In genomic region chr1:145962157-145963102, GRCh38 we compare ENCODE assay signal across 8 cellular contexts. TPM values are rescaled to one million over a fixed set of nuclear protein-coding genes. Genes with fewer than 3 reads are reported as not detected.
DNase-seq lines count a peak whose midpoint lies in the region; ATAC-seq and TF ChIP-seq lines count a peak whose summit lies in the region.

No MANE protein-coding gene starts in this region.

- no peak for TF ChIP-seq CTCF in CD8-positive, alpha-beta T cell (IDR thresholded peaks at IDR 0.05)
- no peak for TF ChIP-seq CTCF in heart left ventricle (IDR thresholded peaks at IDR 0.05)

- TF ChIP-seq POLR2A in heart left ventricle (IDR thresholded peaks at IDR 0.05) = no peak

- peaks cover 15% of the 10 kb centered on the region for H3K36me3 Mint-ChIP-seq in CD8-positive, alpha-beta T cell
- H3K36me3 Mint-ChIP-seq in activated naive CD4-positive, alpha-beta T cell treated with anti-CD3 and anti-CD28 coated beads, Interleukin-2, amount 10 ng/mL, durations not matched to agents 7 days and 5 days = peaks cover 10% of the 10 kb centered on the region

- DNase-seq in CD8-positive, alpha-beta T cell = peak in 4 of 7 experiments; percentile 26 to 54 (median 38)
- DNase-seq in NCI-H2227 treated with DMSO at 0.1 percent for 48 hours (lab: John Stamatoyannopoulos, UW) = peak; percentile 40
- peak; percentile 55 for DNase-seq in activated naive CD4-positive, alpha-beta T cell treated with anti-CD3 and anti-CD28 coated beads, Interleukin-2, amount 10 ng/mL, durations not matched to agents 7 days and 5 days
- peak; percentile 61 to 76 (median 65) for DNase-seq in heart left ventricle
- DNase-seq in posterior cingulate gyrus = peak; percentile 58 to 96 (median 76)
- no peak for DNase-seq in kidney glomerular epithelial cell (lab: John Stamatoyannopoulos, UW)
- DNase-seq in NCI-H774 (lab: John Stamatoyannopoulos, UW) = no peak
- no peak for DNase-seq in HUDEP-2 (lab: John Stamatoyannopoulos, UW; ENCODE audit: unreplicated experiment in 76 of 76)

- H3K4me1 ChIP-seq in CD8-positive, alpha-beta T cell (ENCODE audit: insufficient read depth, low read length) = peaks cover 45% of the 10 kb centered on the region
- H3K4me1 ChIP-seq in heart left ventricle = peaks cover 0 to 69% (median 39%) of the 10 kb centered on the region in 12 donors

- peaks cover 61% of the 10 kb centered on the region for H3K4me1 Mint-ChIP-seq in CD8-positive, alpha-beta T cell (ENCODE audit: low read depth)
- H3K4me1 Mint-ChIP-seq in activated naive CD4-positive, alpha-beta T cell treated with anti-CD3 and anti-CD28 coated beads, Interleukin-2, amount 10 ng/mL, durations not matched to agents 7 days and 5 days = peaks cover 65% of the 10 kb centered on the region

- H3K9me3 Mint-ChIP-seq in CD8-positive, alpha-beta T cell = no peaks in the 10 kb centered on the region
- H3K9me3 Mint-ChIP-seq in activated naive CD4-positive, alpha-beta T cell treated with anti-CD3 and anti-CD28 coated beads, Interleukin-2, amount 10 ng/mL, durations not matched to agents 7 days and 5 days = peaks cover 7% of the 10 kb centered on the region

- 4 to 8% (median 5%) methylated on average over 21 to 31 of the region's 36 CpGs for WGBS in heart left ventricle, 4 donors

- H3K27me3 ChIP-seq in CD8-positive, alpha-beta T cell (ENCODE audit: insufficient read depth, low read length) = no peaks in the 10 kb centered on the region
- no peaks in the 10 kb centered on the region for H3K27me3 ChIP-seq in heart left ventricle

- POLR2A ChIA-PET in CD8-positive, alpha-beta T cell (lab: Charles Lee) = interaction anchor here (0.8 to 3.3 kb wide), 9 partner anchors 17 to 103 kb away, joined by 3 to 39 read pairs (median 4); partner anchors contain the start of genes PEX11B, PIAS3, RBM8A and TXNIP

- CTCF ChIA-PET in CD8-positive, alpha-beta T cell (lab: Charles Lee) = interaction anchor here (0.9 to 7.2 kb wide), 5 partner anchors 15 to 104 kb away, joined by 3 to 86 read pairs (median 4); partner anchors contain the start of genes PIAS3 and RBM8A
- CTCF ChIA-PET in activated naive CD4-positive, alpha-beta T cell treated with anti-CD3 and anti-CD28 coated beads, Interleukin-2, amount 10 ng/mL, durations not matched to agents 7 days and 5 days (lab: Charles Lee) = interaction anchor here (1.1 to 3.0 kb wide), 5 partner anchors 13 to 116 kb away, joined by 3 to 17 read pairs (median 5); partner anchors contain the start of genes NUDT17 and RBM8A

- no peaks in the 10 kb centered on the region for H3K27me3 Mint-ChIP-seq in CD8-positive, alpha-beta T cell (ENCODE audit: low read depth)
- H3K27me3 Mint-ChIP-seq in activated naive CD4-positive, alpha-beta T cell treated with anti-CD3 and anti-CD28 coated beads, Interleukin-2, amount 10 ng/mL, durations not matched to agents 7 days and 5 days = peaks cover 28% of the 10 kb centered on the region

- H3K9me3 ChIP-seq in CD8-positive, alpha-beta T cell (ENCODE audit: low read length) = no peaks in the 10 kb centered on the region
- H3K9me3 ChIP-seq in heart left ventricle = peaks cover 0 to 8% (median 4%) of the 10 kb centered on the region in 12 donors

- intact Hi-C loops in CD8-positive, alpha-beta T cell (cut with DNase I, micrococcal nuclease) = no loop called here
- intact Hi-C loops in heart left ventricle (cut with DNase I) = loop anchor here in 5 of 10 donors (5.0 to 10.0 kb wide), 4 partner anchors 35 to 108 kb away; partner anchors contain the start of genes RBM8A (in 2 of the 5), PIAS3 (in 1 of the 5) and TXNIP (in 1 of the 5)
- intact Hi-C loops in posterior cingulate gyrus (cut with DNase I) = no loop called here

- no peak for ATAC-seq in CD8-positive, alpha-beta T cell
- peak in 2 of 4 donors; percentile 1 to 2 for ATAC-seq in heart left ventricle

- H3K4me3 Mint-ChIP-seq in CD8-positive, alpha-beta T cell = peak overlapping the region; percentile 98
- peak overlapping the region; percentile 87 for H3K4me3 Mint-ChIP-seq in activated naive CD4-positive, alpha-beta T cell treated with anti-CD3 and anti-CD28 coated beads, Interleukin-2, amount 10 ng/mL, durations not matched to agents 7 days and 5 days

- H3K36me3 ChIP-seq in CD8-positive, alpha-beta T cell (ENCODE audit: insufficient read depth, low read length) = no peaks in the 10 kb centered on the region
- peaks cover 0 to 2% (median 0%) of the 10 kb centered on the region in 9 donors for H3K36me3 ChIP-seq in heart left ventricle

- H3K27ac ChIP-seq in CD8-positive, alpha-beta T cell (ENCODE audit: low read depth, low read length) = no peak overlapping the region
- H3K27ac ChIP-seq in heart left ventricle = peak overlapping the region in 11 of 12 donors; percentile 71 to 98 (median 91)

- H3K4me3 ChIP-seq in CD8-positive, alpha-beta T cell (ENCODE audit: low read depth, low read length) = peak overlapping the region; percentile 92
- peak overlapping the region; percentile 38 to 82 (median 71) for H3K4me3 ChIP-seq in heart left ventricle

- H3K27ac Mint-ChIP-seq in CD8-positive, alpha-beta T cell = peak overlapping the region; percentile 98
- H3K27ac Mint-ChIP-seq in activated naive CD4-positive, alpha-beta T cell treated with anti-CD3 and anti-CD28 coated beads, Interleukin-2, amount 10 ng/mL, durations not matched to agents 7 days and 5 days = peak overlapping the region; percentile 93

RNA-seq across cellular contexts. Expression of gene ANKRD34A, which starts 1.9 kb away (rescaled TPM):
- total RNA-seq in CD8-positive, alpha-beta T cell = under 1 TPM; 0.42 to 0.62 TPM
- total RNA-seq in heart left ventricle = 1 to 10 TPM; 1.0 to 3.5 (median 1.7) TPM
- polyA plus RNA-seq in heart left ventricle = 1 to 10 TPM in 1 of 2 donors, under 1 TPM in 1; 0.65 to 1.9 TPM

RNA-seq across cellular contexts. Expression of gene POLR3GL, which starts 2.1 kb away (rescaled TPM):
- total RNA-seq in CD8-positive, alpha-beta T cell = 10 to 100 TPM; 12.9 to 14.4 TPM
- 10 to 100 TPM; 30.2 to 45.7 (median 36.0) TPM for total RNA-seq in heart left ventricle
- 10 to 100 TPM; 45.8 to 69.4 TPM for polyA plus RNA-seq in heart left ventricle

RNA-seq across cellular contexts. Expression of gene LIX1L, which starts 4.6 kb away (rescaled TPM):
- total RNA-seq in CD8-positive, alpha-beta T cell = 10 to 100 TPM; 14.7 to 16.4 TPM
- 10 to 100 TPM; 21.7 to 31.5 (median 26.4) TPM for total RNA-seq in heart left ventricle
- polyA plus RNA-seq in heart left ventricle = 10 to 100 TPM in 1 of 2 donors, 1 to 10 TPM in 1; 7.0 to 13.4 TPM

RNA-seq across cellular contexts. Expression of gene TXNIP, which starts 33.9 kb away (rescaled TPM):
- total RNA-seq in CD8-positive, alpha-beta T cell = 100 to 1,000 TPM; 627 to 652 TPM
- 1,000 to 10,000 TPM in 4 of 9 donors, 100 to 1,000 TPM in 5; 489 to 1,925 (median 1,000) TPM for total RNA-seq in heart left ventricle
- polyA plus RNA-seq in heart left ventricle = 100 to 1,000 TPM; 222 to 597 TPM

RNA-seq across cellular contexts. Expression of gene RBM8A, which starts 35.1 kb away (rescaled TPM):
- total RNA-seq in CD8-positive, alpha-beta T cell = 100 to 1,000 TPM; 180 to 187 TPM
- total RNA-seq in heart left ventricle = 100 to 1,000 TPM in 1 of 9 donors, 10 to 100 TPM in 8; 58.7 to 100 (median 75.7) TPM
- 100 to 1,000 TPM in 1 of 2 donors, 10 to 100 TPM in 1; 57.9 to 186 TPM for polyA plus RNA-seq in heart left ventricle

Comparison
In these comparisons a context has a peak if more than half of its experiments do, and no peak if none do; other contexts are left out.
1. DNase-seq: peak in CD8-positive, alpha-beta T cell (4 of 7), NCI-H2227 treated with DMSO at 0.1 percent for 48 hours (single experiment), activated naive CD4-positive, alpha-beta T cell treated with anti-CD3 and anti-CD28 coated beads, Interleukin-2, amount 10 ng/mL, durations not matched to agents 7 days and 5 days (single experiment), heart left ventricle (5 of 5) and posterior cingulate gyrus (10 of 10); none in kidney glomerular epithelial cell (single experiment), NCI-H774 (single experiment) and HUDEP-2 (0 of 76).